ENCODE assay signal across 24 cellular contexts in the genomic region with DNA sequence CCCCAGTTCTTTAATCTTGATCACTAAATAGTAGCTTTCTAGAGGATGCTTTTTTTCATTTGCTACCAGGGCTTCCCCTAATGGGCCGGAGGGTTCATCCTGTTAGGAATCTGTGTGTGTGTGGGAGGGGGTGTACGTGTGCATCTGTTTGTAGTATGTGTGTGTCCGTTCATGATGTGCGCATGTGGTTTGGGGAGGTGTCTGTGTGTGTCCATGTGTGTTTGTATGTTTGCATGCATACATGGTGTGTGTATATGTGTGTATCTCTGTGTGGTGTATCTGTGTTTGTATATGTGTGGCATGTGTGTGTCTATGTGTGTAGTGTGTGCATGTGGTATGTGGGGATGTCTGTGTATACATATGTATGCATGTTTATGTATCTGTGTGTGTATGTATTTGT.
"Had no signal": no experiment of that assay in that cellular context is flagged by ENCODE, and none has a peak within 500 bp of the region (broad histone marks: within the 10 kb centered on the region; RNA-seq: fewer than 3 reads in every experiment).

No MANE protein-coding gene starts in this region.

- H3K36me3 ChIP-seq: brain microvascular endothelial cell, WERI-Rb-1 had no signal

- DNase-seq: activated B cell treated with CpG ODN at 0.5 μM for 24 hours; activated CD4-positive, alpha-beta T cell treated with anti-CD3 and anti-CD28 coated beads for 48 hours; activated CD4-positive, alpha-beta T cell treated with anti-CD3 and anti-CD28 coated beads, Interleukin-2, amount 50 U/mL, for 1 hour; activated CD4-positive, alpha-beta T cell treated with anti-CD3 and anti-CD28 coated beads, Interleukin-2, amount 50 U/mL, for 48 hours; activated CD8-positive, alpha-beta memory T cell treated with anti-CD3 and anti-CD28 coated beads for 24 hours; activated CD8-positive, alpha-beta T cell treated with anti-CD3 and anti-CD28 coated beads for 36 hours; activated effector memory CD4-positive, alpha-beta T cell treated with Interleukin-2 at 50 U/mL for 16 hours; activated gamma-delta T cell treated with Interleukin-2 at 50 U/mL for 16 hours; activated naive CD4-positive, alpha-beta T cell treated with anti-CD3 and anti-CD28 coated beads, Interleukin-2, amount 50 U/mL, for 16 hours; activated naive CD4-positive, alpha-beta T cell treated with Interleukin-2 at 50 U/mL for 16 hours; activated T-cell treated with anti-CD3 and anti-CD28 coated beads, Interleukin-2, amount 50 U/mL, for 4 hours; amniotic stem cell; anterior cingulate cortex; brain microvascular endothelial cell; cortex of kidney; effector CD8-positive, alpha-beta T cell; foreskin fibroblast; head of caudate nucleus; T-cell; T1000; WERI-Rb-1 had no signal

- H3K27me3 ChIP-seq: brain microvascular endothelial cell had no signal

- H3K27ac ChIP-seq: brain microvascular endothelial cell, WERI-Rb-1 had no signal

- FAIRE-seq: astrocyte, bronchial epithelial cell, frontal cortex had no signal
